9 cellular contexts compared by ENCODE assay signal in the genomic region with DNA sequence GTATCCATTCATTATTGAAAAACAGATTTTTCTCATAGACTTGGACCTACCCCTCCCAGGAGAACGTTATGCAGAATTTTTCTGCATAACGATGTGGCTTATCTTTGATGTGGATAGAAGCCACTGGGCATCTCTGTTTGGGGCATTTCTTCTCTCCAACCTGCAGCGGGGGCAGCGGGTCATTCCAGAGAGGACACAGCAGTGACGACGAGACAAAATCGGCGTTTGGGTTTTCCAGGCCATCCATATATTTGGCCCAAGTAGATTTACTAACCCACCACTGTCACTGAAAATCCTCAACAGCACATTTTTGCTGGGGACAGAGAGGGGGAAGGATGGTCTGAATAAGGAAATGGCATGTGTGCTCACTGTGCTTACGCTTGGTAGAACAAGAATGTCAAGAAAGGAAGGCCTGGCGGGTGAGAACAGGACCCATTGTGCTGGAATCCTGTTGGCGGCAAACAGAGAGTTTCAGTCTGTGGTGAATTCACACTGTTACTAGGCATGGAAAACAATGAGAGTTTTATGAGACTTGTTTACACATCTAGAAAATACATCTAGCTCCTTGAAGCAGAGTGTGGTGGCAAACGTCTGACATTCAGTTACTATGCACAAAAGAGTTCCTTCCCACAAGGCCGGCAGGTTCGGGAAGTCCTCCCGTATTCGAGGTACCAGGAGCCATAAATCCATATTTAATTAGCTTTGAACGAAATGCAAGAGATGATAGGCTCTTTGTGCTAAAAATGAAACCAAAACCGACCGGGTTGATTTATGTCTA.
A peak's percentile ranks its signal among the peaks of the same experiment; 100 is the strongest.
DNase-seq lines count a peak whose midpoint lies in the region; ATAC-seq, FAIRE-seq and TF ChIP-seq lines count a peak whose summit lies in the region.
"Had no signal": no experiment of that assay in that cellular context is flagged by ENCODE, and none has a peak within 500 bp of the region (broad histone marks: within the 10 kb centered on the region; RNA-seq: fewer than 3 reads in every experiment).

No MANE protein-coding gene starts in this region.

- peaks cover 46% of the 10 kb centered on the region for H3K4me1 Mint-ChIP-seq in activated naive CD4-positive, alpha-beta T cell treated with anti-CD3 and anti-CD28 coated beads, Interleukin-2, amount 50 U/mL, for 24 hours
- peaks cover 30% of the 10 kb centered on the region for H3K4me1 Mint-ChIP-seq in type B pancreatic cell (ENCODE audit: unreplicated experiment)

- H3K4me3 ChIP-seq in bronchial epithelial cell (ENCODE audit: low read depth, low read length), result no peak overlapping the region
- no peak overlapping the region for H3K4me3 ChIP-seq in BE2C (ENCODE audit: low read depth, low read length)

- TF ChIP-seq CTCF in bronchial epithelial cell (IDR thresholded peaks at IDR 0.05; ENCODE audit: insufficient read depth, low read length, severe bottlenecking) (no peak), type B pancreatic cell (conservative IDR thresholded peaks at IDR 0.05) (no peak), BE2C (IDR thresholded peaks at IDR 0.05; ENCODE audit: low read depth, low read length) (no peak)

- no peaks in the 10 kb centered on the region for H3K9me3 ChIP-seq in BE2C

- peak overlapping the region; percentile 76 for H3K4me3 Mint-ChIP-seq in activated naive CD4-positive, alpha-beta T cell treated with anti-CD3 and anti-CD28 coated beads, Interleukin-2, amount 50 U/mL, for 24 hours
- H3K4me3 Mint-ChIP-seq in type B pancreatic cell, result no peak overlapping the region

- H3K36me3 ChIP-seq in bronchial epithelial cell (ENCODE audit: control insufficient read depth, insufficient read depth, low read length) (no peaks in the 10 kb centered on the region), BE2C (no peaks in the 10 kb centered on the region)

- H3K4me1 ChIP-seq in BE2C, result no peaks in the 10 kb centered on the region

- no peak for ATAC-seq in activated naive CD4-positive, alpha-beta T cell treated with anti-CD3 and anti-CD28 coated beads, Interleukin-2, amount 50 U/mL, for 72 hours

- no peak for DNase-seq in activated naive CD4-positive, alpha-beta T cell treated with anti-CD3 and anti-CD28 coated beads, Interleukin-2, amount 50 U/mL, for 72 hours (ENCODE audit: low spot score in 2 of 2)
- DNase-seq in bronchial epithelial cell (ENCODE audit: low read depth) (peak; percentile 75), midbrain (lab: John Stamatoyannopoulos, UW) (peak; percentile 88), type B pancreatic cell (ENCODE audit: extremely low spot score, unreplicated experiment) (no peak), BE2C (no peak)
- no peak for DNase-seq in activated CD4-positive, CD25-positive, alpha-beta regulatory T cell treated with anti-CD3 and anti-CD28 coated beads, Interleukin-2, amount 50 U/mL, for 72 hours
- no peak for DNase-seq in activated CD4-positive, alpha-beta T cell treated with anti-CD3 and anti-CD28 coated beads, Interleukin-2, amount 50 U/mL, for 4 hours
- DNase-seq: NCI-H526 had no signal

- H3K36me3 Mint-ChIP-seq in activated naive CD4-positive, alpha-beta T cell treated with anti-CD3 and anti-CD28 coated beads, Interleukin-2, amount 50 U/mL, for 24 hours, result no peaks in the 10 kb centered on the region
- H3K36me3 Mint-ChIP-seq in activated naive CD4-positive, alpha-beta T cell treated with anti-CD3 and anti-CD28 coated beads, Interleukin-2, amount 50 U/mL, for 72 hours, result no peaks in the 10 kb centered on the region
- no peaks in the 10 kb centered on the region for H3K36me3 Mint-ChIP-seq in type B pancreatic cell

- H3K27me3 ChIP-seq in bronchial epithelial cell (ENCODE audit: control insufficient read depth, insufficient read depth, low read length) (no peaks in the 10 kb centered on the region), BE2C (no peaks in the 10 kb centered on the region)

- no peak for FAIRE-seq in bronchial epithelial cell (lab: Jason Lieb, UNC)

- H3K27me3 Mint-ChIP-seq in activated naive CD4-positive, alpha-beta T cell treated with anti-CD3 and anti-CD28 coated beads, Interleukin-2, amount 50 U/mL, for 24 hours, result peaks cover 2% of the 10 kb centered on the region
- H3K27me3 Mint-ChIP-seq in type B pancreatic cell, result no peaks in the 10 kb centered on the region

- H3K9me3 Mint-ChIP-seq in activated naive CD4-positive, alpha-beta T cell treated with anti-CD3 and anti-CD28 coated beads, Interleukin-2, amount 50 U/mL, for 24 hours, result no peaks in the 10 kb centered on the region
- no peaks in the 10 kb centered on the region for H3K9me3 Mint-ChIP-seq in activated naive CD4-positive, alpha-beta T cell treated with anti-CD3 and anti-CD28 coated beads, Interleukin-2, amount 50 U/mL, for 72 hours
- peaks cover 4% of the 10 kb centered on the region for H3K9me3 Mint-ChIP-seq in type B pancreatic cell

- H3K27ac Mint-ChIP-seq in activated naive CD4-positive, alpha-beta T cell treated with anti-CD3 and anti-CD28 coated beads, Interleukin-2, amount 50 U/mL, for 24 hours, result no peak overlapping the region
- peak overlapping the region in 1 of 2 donors; percentile 56 for H3K27ac Mint-ChIP-seq in activated naive CD4-positive, alpha-beta T cell treated with anti-CD3 and anti-CD28 coated beads, Interleukin-2, amount 50 U/mL, for 72 hours
- peak overlapping the region; percentile 50 for H3K27ac Mint-ChIP-seq in type B pancreatic cell

Comparison
In these comparisons a context has a peak if more than half of its experiments do, and no peak if none do; other contexts are left out.
1. DNase-seq: peak in bronchial epithelial cell (single experiment) and midbrain (single experiment); none in activated naive CD4-positive, alpha-beta T cell treated with anti-CD3 and anti-CD28 coated beads, Interleukin-2, amount 50 U/mL, for 72 hours (0 of 2), type B pancreatic cell (single experiment), activated CD4-positive, CD25-positive, alpha-beta regulatory T cell treated with anti-CD3 and anti-CD28 coated beads, Interleukin-2, amount 50 U/mL, for 72 hours (single experiment), BE2C (single experiment) and activated CD4-positive, alpha-beta T cell treated with anti-CD3 and anti-CD28 coated beads, Interleukin-2, amount 50 U/mL, for 4 hours (0 of 2).